ENCODE assay signal across 22 cellular contexts in genomic region chr7:88279323-88279722, GRCh38. TPM values are rescaled to one million over a fixed set of nuclear protein-coding genes. Genes with fewer than 3 reads are reported as not detected.
DNase-seq lines count a peak whose midpoint lies in the region; ATAC-seq and TF ChIP-seq lines count a peak whose summit lies in the region.
"Had no signal": no experiment of that assay in that cellular context is flagged by ENCODE, and none has a peak within 500 bp of the region (broad histone marks: within the 10 kb centered on the region; RNA-seq: fewer than 3 reads in every experiment).

No MANE protein-coding gene starts in this region.

- H3K4me2 ChIP-seq in BLaER1 treated with 17β-estradiol and CSF1 and Interleukin-3, amounts not matched to agents 10 nM and 100 nM: peak overlapping the region in 6 of 11 experiments; percentile 15 to 55 (median 34); a peak in 11 of 22 replicates
- H3K4me2 ChIP-seq in mammary epithelial cell (ENCODE audit: insufficient read depth, low read depth, low read length) (peak overlapping the region; percentile 5), mesendoderm (ENCODE audit: low read length) (no peak overlapping the region)

- no peak overlapping the region for H3K56ac ChIP-seq in mesendoderm (ENCODE audit: low read length)

- no peaks in the 10 kb centered on the region for H3K36me3 ChIP-seq in BLaER1 treated with 17β-estradiol and CSF1 and Interleukin-3, amounts not matched to agents 10 nM and 100 nM
- H3K36me3 ChIP-seq in mammary epithelial cell (ENCODE audit: insufficient read depth, low read length) (no peaks in the 10 kb centered on the region), neutrophil (peaks cover 85% of the 10 kb centered on the region), mesendoderm (ENCODE audit: control insufficient read depth, insufficient read depth, low read length) (no peaks in the 10 kb centered on the region)
- H3K36me3 ChIP-seq: BE2C, MG63 had no signal

- in situ Hi-C loops in mammary epithelial cell (cut with MboI; ENCODE audit: low sequenced_read_pairs in 2 of 2): no loop called here

- H2BK15ac ChIP-seq in mesendoderm (replicated peaks; ENCODE audit: low read depth): no peak overlapping the region

- no TSS peak for BruUV-seq in mammary epithelial cell (replicated peaks; lab: Mats Ljungman, UMichigan)

- no peak overlapping the region for H3K4ac ChIP-seq in mesendoderm (ENCODE audit: low read depth, low read length)

- no peak overlapping the region for H3K23ac ChIP-seq in mesendoderm (ENCODE audit: low read length)

- H3K9ac ChIP-seq in BLaER1 treated with 17β-estradiol and CSF1 and Interleukin-3, amounts not matched to agents 10 nM and 100 nM: no peak overlapping the region
- peak overlapping the region; percentile 19 for H3K9ac ChIP-seq in mammary epithelial cell (ENCODE audit: insufficient read depth, low read length)
- H3K9ac ChIP-seq in mesendoderm (ENCODE audit: low read length): no peak overlapping the region

- H2BK5ac ChIP-seq in mesendoderm (ENCODE audit: low read length): no peak overlapping the region

- no peak overlapping the region for H2BK120ac ChIP-seq in mesendoderm (ENCODE audit: low read depth, low read length)

- H3K4me3 ChIP-seq in BLaER1 treated with 17β-estradiol and CSF1 and Interleukin-3, amounts not matched to agents 10 nM and 100 nM: no peak overlapping the region
- H3K4me3 ChIP-seq in mammary epithelial cell (replicated peaks in 1 of 3; ENCODE audit: insufficient read depth in 1 of 3, low read depth in 2 of 3, low read length in 3 of 3) (no peak overlapping the region), neutrophil (ENCODE audit: low read depth in 1 of 2, low read length in 1 of 2) (peak overlapping the region in 1 of 2 experiments; percentile 39), dorsolateral prefrontal cortex (no peak overlapping the region), mesendoderm (ENCODE audit: low read length) (no peak overlapping the region)
- H3K4me3 ChIP-seq: MG63 had no signal

- no peak overlapping the region for H2AK5ac ChIP-seq in mesendoderm (ENCODE audit: low read length)

- H3K27ac ChIP-seq in BLaER1 treated with 17β-estradiol and CSF1 and Interleukin-3, amounts not matched to agents 10 nM and 100 nM: no peak overlapping the region; a peak in 1 of 22 replicates
- H3K27ac ChIP-seq in mammary epithelial cell (ENCODE audit: insufficient read depth, low read depth, low read length) (peak overlapping the region; percentile 38), neutrophil (peak overlapping the region; percentile 93), dorsolateral prefrontal cortex (no peak overlapping the region), mesendoderm (ENCODE audit: low read depth, low read length) (no peak overlapping the region)

- CTCF ChIA-PET in mammary epithelial cell (lab: Charles Lee; ENCODE audit: low non-redundant PET): interaction anchor here (0.7 kb wide), 1 partner anchor 37 kb away, joined by 5 read pairs; no protein-coding TSS in a partner anchor

- H4K8ac ChIP-seq in mesendoderm (ENCODE audit: low read depth, low read length): no peak overlapping the region

- H3K9me3 ChIP-seq in BLaER1 treated with 17β-estradiol and CSF1 and Interleukin-3, amounts not matched to agents 10 nM and 100 nM (replicated peaks in 1 of 11): no peaks in the 10 kb centered on the region
- H3K9me3 ChIP-seq in mammary epithelial cell (replicated peaks; ENCODE audit: insufficient read depth, low read length) (no peaks in the 10 kb centered on the region), neutrophil (no peaks in the 10 kb centered on the region)
- H3K9me3 ChIP-seq: BE2C, MG63 had no signal

- H4K5ac ChIP-seq in mesendoderm (ENCODE audit: low read length): no peak overlapping the region

- 88% methylated on average over 3 of the region's 3 CpGs for WGBS in mammary epithelial cell (ENCODE audit: low coverage, missing lambda C conversion rate)
- no CpG with 5 or more reads among the region's 3 CpGs for WGBS in mesendoderm (ENCODE audit: extremely low coverage, insufficient coverage, low lambda C conversion rate)

- intact Hi-C loops in mammary epithelial cell (cut with micrococcal nuclease) (no loop called here), dorsolateral prefrontal cortex (cut with DNase I) (no loop called here)

- peak overlapping the region; percentile 68 for H2AFZ ChIP-seq in mammary epithelial cell (ENCODE audit: low read depth, low read length)

- peaks cover 0 to 24% (median 6%) of the 10 kb centered on the region in 10 experiments; a peak in 9 of 20 replicates for H3K4me1 ChIP-seq in BLaER1 treated with 17β-estradiol and CSF1 and Interleukin-3, amounts not matched to agents 10 nM and 100 nM
- H3K4me1 ChIP-seq in mammary epithelial cell (ENCODE audit: insufficient read depth, low read length): peaks cover 9% of the 10 kb centered on the region
- peaks cover 49 to 69% of the 10 kb centered on the region in 2 experiments for H3K4me1 ChIP-seq in neutrophil (ENCODE audit: control insufficient read depth in 1 of 2, insufficient read depth in 1 of 2, low read depth in 1 of 2, low read length in 1 of 2)
- no peaks in the 10 kb centered on the region for H3K4me1 ChIP-seq in mesendoderm (ENCODE audit: control insufficient read depth, low read depth, low read length)
- H3K4me1 ChIP-seq: BE2C had no signal

- no peak overlapping the region for H3K18ac ChIP-seq in mesendoderm (ENCODE audit: low read length)

- H3K27me3 ChIP-seq in BLaER1 treated with 17β-estradiol and CSF1 and Interleukin-3, amounts not matched to agents 10 nM and 100 nM: peaks cover 0 to 9% (median 0%) of the 10 kb centered on the region in 11 experiments; a peak in 4 of 22 replicates
- H3K27me3 ChIP-seq in mammary epithelial cell (ENCODE audit: insufficient read depth, low read length) (no peaks in the 10 kb centered on the region), neutrophil (no peaks in the 10 kb centered on the region), dorsolateral prefrontal cortex (no peaks in the 10 kb centered on the region), mesendoderm (ENCODE audit: insufficient read depth, low read length, poor library complexity) (no peaks in the 10 kb centered on the region)
- H3K27me3 ChIP-seq: BE2C, MG63 had no signal

- ATAC-seq in esophagus mucosa (peak; percentile 55), GM19452 (IDR thresholded peaks at IDR 0.05; ENCODE audit: unreplicated experiment) (no peak)

- DNase-seq in mammary epithelial cell (no peak), OCI-M1 (lab: John Stamatoyannopoulos, UW) (no peak), dorsolateral prefrontal cortex (no peak), mesendoderm (no peak)
- DNase-seq: 8988T; ACHN; BE2C; CD4-positive, CD25-positive, alpha-beta regulatory T cell; H7; KBM-7; MG63; NCI-H2029; NCI-H446; NCI-H524 treated with DMSO at 0.1 percent for 48 hours; NCI-H82; NK-92 treated with Interleukin-12 subunit alpha and Interleukin-12 subunit beta, amount 100 ng/mL, for 24 hours; SHP77 treated with DMSO at 0.1 percent for 48 hours had no signal

- H3K79me2 ChIP-seq in mammary epithelial cell (ENCODE audit: insufficient read depth, low read length): no peaks in the 10 kb centered on the region
- H3K79me2 ChIP-seq in mesendoderm (ENCODE audit: control insufficient read depth, insufficient read depth, low read length): no peaks in the 10 kb centered on the region

- dilution Hi-C loops in mammary epithelial cell (cut with HindIII; ENCODE audit: low sequenced_read_pairs): no loop called here

- TF ChIP-seq CTCF in mammary epithelial cell (conservative IDR thresholded peaks at IDR 0.05 in 1 of 2, IDR thresholded peaks at IDR 0.05 in 1 of 2; ENCODE audit: extremely low read depth in 1 of 2, insufficient read depth in 1 of 2, low read depth in 1 of 2, low read length in 2 of 2) (no peak), neutrophil (IDR thresholded peaks at IDR 0.05) (no peak), dorsolateral prefrontal cortex (IDR thresholded peaks at IDR 0.05 in 54 of 56, conservative IDR thresholded peaks at IDR 0.05 in 2 of 56; ENCODE audit: low read depth in 1 of 56, partially characterized antibody in 56 of 56) (no peak)

- H3K79me1 ChIP-seq in mesendoderm (ENCODE audit: low read length): no peaks in the 10 kb centered on the region

- no peaks in the 10 kb centered on the region for H4K20me1 ChIP-seq in BLaER1 treated with 17β-estradiol and CSF1 and Interleukin-3, amounts not matched to agents 10 nM and 100 nM
- H4K20me1 ChIP-seq in mammary epithelial cell (ENCODE audit: insufficient read depth, low read length): no peaks in the 10 kb centered on the region

RNA-seq across cellular contexts. Expression of gene STEAP4, which starts 27.4 kb away (rescaled TPM):
- total RNA-seq in mammary epithelial cell (under 1 TPM; 0.47 to 0.67 TPM), esophagus mucosa (23.6 TPM), dorsolateral prefrontal cortex (10 to 100 TPM in 1 of 120 experiments, 1 to 10 TPM in 49, under 1 TPM in 66, not detected in 4; 0.08 to 10.6 (median 0.91) TPM)
- 0.01 TPM for polyA plus RNA-seq in mammary epithelial cell
- polyA minus RNA-seq in mammary epithelial cell: not detected
- polyA plus RNA-seq in mesendoderm (2013, experiment 1 of 2): not detected
- polyA plus RNA-seq in mesendoderm (2013, experiment 2 of 2): not detected
- total RNA-seq: CD4-positive, CD25-positive, alpha-beta regulatory T cell; HT1080 had no signal
- polyA plus RNA-seq: CD4-positive, CD25-positive, alpha-beta regulatory T cell had no signal

RNA-seq across cellular contexts. Expression of gene SRI, which starts 59.5 kb away (rescaled TPM):
- total RNA-seq in mammary epithelial cell (100 to 1,000 TPM in 1 of 2 donors, 10 to 100 TPM in 1; 78.0 to 183 TPM), esophagus mucosa (73.1 TPM), dorsolateral prefrontal cortex (100 to 1,000 TPM; 143 to 361 (median 208) TPM)
- polyA plus RNA-seq in mammary epithelial cell: 169 TPM
- 211 TPM for polyA minus RNA-seq in mammary epithelial cell
- 111 TPM for polyA plus RNA-seq in mesendoderm (2013, experiment 1 of 2)
- 115 TPM for polyA plus RNA-seq in mesendoderm (2013, experiment 2 of 2)

Comparison
In these comparisons a context has a peak if more than half of its experiments do, and no peak if none do; other contexts are left out.
1. H3K27ac ChIP-seq: peak in mammary epithelial cell (single experiment) and neutrophil (single experiment); none in BLaER1 treated with 17β-estradiol and CSF1 and Interleukin-3, amounts not matched to agents 10 nM and 100 nM (0 of 11), dorsolateral prefrontal cortex (0 of 59) and mesendoderm (single experiment).